ENCODE assay signal across 23 cellular contexts in genomic region chr21:44899768-44900558, GRCh38.
"Had no signal": no experiment of that assay in that cellular context is flagged by ENCODE, and none has a peak within 500 bp of the region (broad histone marks: within the 10 kb centered on the region; RNA-seq: fewer than 3 reads in every experiment).

No MANE protein-coding gene starts in this region.

- ATAC-seq: activated naive CD8-positive, alpha-beta T cell treated with anti-CD3 and anti-CD28 coated beads, Interleukin-2, amount 50 U/mL, for 24 hours; left lobe of liver; T-cell had no signal

- H3K4me3 ChIP-seq: colonic mucosa, sigmoid colon, tibial nerve, uterus had no signal

- H3K4me3 Mint-ChIP-seq: activated B cell treated with CpG ODN at 0.5 μM for 24 hours; activated CD4-positive, alpha-beta memory T cell treated with anti-CD3 and anti-CD28 coated beads for 36 hours; activated naive CD8-positive, alpha-beta T cell treated with anti-CD3 and anti-CD28 coated beads, Interleukin-2, amount 50 U/mL, for 24 hours; activated T-helper 1 cell treated with anti-CD3 and anti-CD28 coated beads, Interleukin-12 subunit alpha, Interleukin-12 subunit beta, Interleukin-2, Interleukin-4 antibody, amounts not matched to agents 30 ng/mL and 10 ng/mL and 1 ng/mL, durations not matched to agents 14 hours and 24 hours and 36 hours; brain; memory B cell; T-cell had no signal

- H3K36me3 Mint-ChIP-seq: brain had no signal

- H3K27me3 Mint-ChIP-seq: activated B cell treated with CpG ODN at 0.5 μM for 24 hours; activated CD4-positive, alpha-beta memory T cell treated with anti-CD3 and anti-CD28 coated beads for 36 hours; activated naive CD8-positive, alpha-beta T cell treated with anti-CD3 and anti-CD28 coated beads, Interleukin-2, amount 50 U/mL, for 24 hours; memory B cell; T-cell had no signal

- H3K4me1 Mint-ChIP-seq: brain had no signal

- H3K27ac ChIP-seq: colonic mucosa, sigmoid colon, tibial nerve, uterus had no signal

- H3K36me3 ChIP-seq: colonic mucosa, tibial nerve, uterus had no signal

- DNase-seq: activated B cell treated with CpG ODN at 0.5 μM for 24 hours; activated CD4-positive, alpha-beta memory T cell treated with anti-CD3 and anti-CD28 coated beads for 36 hours; activated CD4-positive, alpha-beta T cell treated with anti-CD3 and anti-CD28 coated beads for 4 hours; activated naive CD8-positive, alpha-beta T cell treated with anti-CD3 and anti-CD28 coated beads, Interleukin-2, amount 50 U/mL, for 24 hours; activated T-cell treated with anti-CD3 and anti-CD28 coated beads for 4 hours; anterior cingulate cortex; central memory CD4-positive, alpha-beta T cell; colonic mucosa; foreskin melanocyte; glutamatergic neuron; hypothalamus; islet precursor cell; sigmoid colon; stimulated activated CD4-positive, alpha-beta T cell treated with anti-CD3 and anti-CD28 coated beads, Interleukin-4, amount 100 ng/mL, for 4 hours; stimulated activated naive CD4-positive, alpha-beta T cell; substantia nigra; T-cell; uterus had no signal

- H3K9me3 Mint-ChIP-seq: activated B cell treated with CpG ODN at 0.5 μM for 24 hours; activated CD4-positive, alpha-beta memory T cell treated with anti-CD3 and anti-CD28 coated beads for 36 hours; activated naive CD8-positive, alpha-beta T cell treated with anti-CD3 and anti-CD28 coated beads, Interleukin-2, amount 50 U/mL, for 24 hours; activated T-helper 1 cell treated with anti-CD3 and anti-CD28 coated beads, Interleukin-12 subunit alpha, Interleukin-12 subunit beta, Interleukin-2, Interleukin-4 antibody, amounts not matched to agents 30 ng/mL and 10 ng/mL and 1 ng/mL, durations not matched to agents 14 hours and 24 hours and 36 hours; memory B cell; T-cell had no signal

- H3K27ac Mint-ChIP-seq: activated B cell treated with CpG ODN at 0.5 μM for 24 hours; activated naive CD8-positive, alpha-beta T cell treated with anti-CD3 and anti-CD28 coated beads, Interleukin-2, amount 50 U/mL, for 24 hours; activated T-helper 1 cell treated with anti-CD3 and anti-CD28 coated beads, Interleukin-12 subunit alpha, Interleukin-12 subunit beta, Interleukin-2, Interleukin-4 antibody, amounts not matched to agents 30 ng/mL and 10 ng/mL and 1 ng/mL, durations not matched to agents 14 hours and 24 hours and 36 hours; memory B cell; T-cell had no signal

- H3K9me3 ChIP-seq: colonic mucosa, sigmoid colon, tibial nerve, uterus had no signal

- H3K27me3 ChIP-seq: colonic mucosa, sigmoid colon, uterus had no signal

- H3K4me1 ChIP-seq: tibial nerve, uterus had no signal
